Comparison of ENCODE assay signal across 20 cellular contexts in the genomic region with DNA sequence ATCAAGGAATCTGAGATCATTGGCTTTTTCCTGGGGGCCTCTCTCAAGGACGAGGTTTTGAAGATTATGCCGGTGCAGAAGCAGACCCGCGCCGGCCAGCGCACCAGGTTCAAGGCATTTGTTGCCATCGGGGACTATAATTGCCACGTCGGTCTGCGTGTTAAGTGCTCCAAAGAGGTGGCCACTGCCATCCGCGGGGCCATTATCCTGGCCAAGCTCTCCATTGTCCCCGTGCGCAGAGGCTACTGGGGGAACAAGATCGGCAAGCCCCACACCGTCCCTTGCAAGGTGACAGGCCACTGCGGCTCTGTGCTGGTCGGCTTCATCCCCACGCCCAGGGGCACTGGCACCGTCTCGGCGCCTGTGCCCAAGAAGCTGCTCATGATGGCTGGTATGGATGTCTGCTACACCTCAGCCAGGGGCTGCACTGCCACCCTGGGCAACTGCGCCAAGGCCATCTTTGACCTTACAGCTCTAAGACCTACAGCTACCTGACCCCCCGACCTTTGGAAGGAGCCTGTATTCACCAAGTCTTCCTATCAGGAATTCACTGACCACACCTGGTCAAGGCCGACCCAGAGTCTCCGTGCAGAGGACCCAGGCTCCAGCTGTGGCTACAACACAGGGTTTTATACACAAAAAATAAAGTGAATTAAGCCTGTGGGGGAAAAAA.
"Had no signal": no experiment of that assay in that cellular context is flagged by ENCODE, and none has a peak within 500 bp of the region (broad histone marks: within the 10 kb centered on the region; RNA-seq: fewer than 3 reads in every experiment).

No MANE protein-coding gene starts in this region.

- H3K4me3 ChIP-seq: coronary artery, gastroesophageal sphincter, heart left ventricle, tibial artery, uterus had no signal

- H3K36me3 Mint-ChIP-seq: brain had no signal

- H3K9me3 ChIP-seq: gastroesophageal sphincter, heart left ventricle, tibial artery, uterus had no signal

- ATAC-seq: gastroesophageal sphincter, heart left ventricle had no signal

- H3K4me1 Mint-ChIP-seq: brain; central memory CD8-positive, alpha-beta T cell; nephron had no signal

- H3K27ac Mint-ChIP-seq: activated CD4-positive, alpha-beta memory T cell treated with anti-CD3 and anti-CD28 coated beads, Interleukin-2, amount 10 ng/mL, durations not matched to agents 7 days and 5 days; activated naive CD4-positive, alpha-beta T cell treated with anti-CD3 and anti-CD28 coated beads for 36 hours; activated T-cell treated with anti-CD3 and anti-CD28 coated beads, Interleukin-2, amount 50 U/mL, for 24 hours; brain; nephron had no signal

- H3K36me3 ChIP-seq: gastroesophageal sphincter, heart left ventricle, tibial artery, uterus had no signal

- H3K27ac ChIP-seq: coronary artery, gastroesophageal sphincter, heart left ventricle, tibial artery, uterus had no signal

- H3K4me3 Mint-ChIP-seq: activated CD4-positive, alpha-beta memory T cell treated with anti-CD3 and anti-CD28 coated beads, Interleukin-2, amount 10 ng/mL, durations not matched to agents 7 days and 5 days; activated naive CD4-positive, alpha-beta T cell treated with anti-CD3 and anti-CD28 coated beads for 36 hours; activated T-cell treated with anti-CD3 and anti-CD28 coated beads, Interleukin-2, amount 50 U/mL, for 24 hours; brain; central memory CD8-positive, alpha-beta T cell; nephron had no signal

- H3K27me3 Mint-ChIP-seq: activated T-cell treated with anti-CD3 and anti-CD28 coated beads, Interleukin-2, amount 50 U/mL, for 24 hours; central memory CD8-positive, alpha-beta T cell had no signal

- DNase-seq: activated CD4-positive, alpha-beta memory T cell treated with anti-CD3 and anti-CD28 coated beads, Interleukin-2, amount 10 ng/mL, durations not matched to agents 7 days and 5 days; activated CD4-positive, alpha-beta T cell treated with anti-CD3 and anti-CD28 coated beads for 48 hours; activated CD4-positive, CD25-positive, alpha-beta regulatory T cell; activated naive CD4-positive, alpha-beta T cell treated with anti-CD3 and anti-CD28 coated beads for 36 hours; activated T-cell treated with anti-CD3 and anti-CD28 coated beads, Interleukin-2, amount 50 U/mL, for 24 hours; heart left ventricle; nucleus accumbens; stimulated activated CD4-positive, alpha-beta T cell treated with anti-CD3 and anti-CD28 coated beads, Interleukin-12 subunit alpha, Interleukin-12 subunit beta, amount 100 ng/mL, for 4 hours; stimulated activated CD4-positive, alpha-beta T cell treated with anti-CD3 and anti-CD28 coated beads, Interleukin-1b, Interleukin-23, amount 100 ng/mL, for 48 hours; stimulated activated CD8-positive, alpha-beta memory T cell treated with anti-CD3 and anti-CD28 coated beads, Interleukin-4, amount 100 ng/mL, for 48 hours; stimulated activated naive CD4-positive, alpha-beta T cell; T-helper 1 cell; T1000; tibial artery; uterus had no signal

- H3K4me1 ChIP-seq: gastroesophageal sphincter, heart left ventricle, tibial artery, uterus had no signal

- H3K9me3 Mint-ChIP-seq: activated CD4-positive, alpha-beta memory T cell treated with anti-CD3 and anti-CD28 coated beads, Interleukin-2, amount 10 ng/mL, durations not matched to agents 7 days and 5 days; activated naive CD4-positive, alpha-beta T cell treated with anti-CD3 and anti-CD28 coated beads for 36 hours; activated T-cell treated with anti-CD3 and anti-CD28 coated beads, Interleukin-2, amount 50 U/mL, for 24 hours; central memory CD8-positive, alpha-beta T cell; nephron had no signal

- H3K27me3 ChIP-seq: gastroesophageal sphincter, heart left ventricle, tibial artery, uterus had no signal
